12 cellular contexts compared by ENCODE assay signal in the genomic region with DNA sequence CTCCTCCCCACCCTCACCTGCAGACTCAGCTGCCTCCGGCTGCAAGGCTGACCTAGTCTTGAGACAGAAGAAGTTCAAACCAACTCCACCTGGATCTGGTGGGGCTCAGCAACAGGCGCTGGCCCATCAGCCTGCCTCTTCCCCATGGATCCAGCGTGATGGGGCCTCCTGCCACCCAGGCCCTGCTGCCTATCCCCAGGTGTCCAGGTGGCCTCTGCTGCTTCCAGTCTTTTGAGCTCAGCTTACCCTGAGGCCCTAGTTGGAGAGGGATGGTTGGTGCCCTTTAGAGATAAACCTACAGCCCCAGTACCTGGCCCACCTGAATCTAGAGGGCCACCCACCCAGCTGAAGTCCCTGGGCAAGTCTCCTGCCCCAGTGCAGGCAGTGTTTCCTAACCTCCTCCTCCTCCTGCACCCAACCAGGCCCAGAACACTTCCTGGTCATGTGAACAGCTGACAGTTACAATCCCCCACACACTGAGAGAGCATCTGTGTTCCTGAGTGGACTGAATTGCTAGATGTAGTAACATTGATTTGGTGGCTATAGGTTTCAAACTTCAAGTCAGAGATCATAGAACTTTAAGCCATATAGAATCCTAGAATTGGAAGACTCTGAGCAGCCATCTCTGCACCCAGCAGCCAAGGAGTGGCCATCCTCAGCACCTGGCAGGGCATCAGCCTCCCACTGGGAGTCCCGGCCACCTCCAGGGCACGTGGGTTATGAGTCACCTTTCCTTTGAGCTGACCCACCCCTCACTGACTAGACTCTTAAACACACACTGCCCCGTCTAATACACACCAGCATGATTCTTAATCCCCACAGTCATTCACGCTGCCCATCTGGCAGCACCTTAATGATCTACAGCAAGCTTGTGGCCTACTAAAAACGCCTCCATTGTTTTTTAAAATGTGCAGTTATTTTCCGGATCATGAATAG. TPM values are rescaled to one million over a fixed set of nuclear protein-coding genes. Genes with fewer than 3 reads are reported as not detected.
A peak's percentile ranks its signal among the peaks of the same experiment; 100 is the strongest.
DNase-seq lines count a peak whose midpoint lies in the region; ATAC-seq and TF ChIP-seq lines count a peak whose summit lies in the region.
"Had no signal": no experiment of that assay in that cellular context is flagged by ENCODE, and none has a peak within 500 bp of the region (broad histone marks: within the 10 kb centered on the region; RNA-seq: fewer than 3 reads in every experiment).

No MANE protein-coding gene starts in this region.

- H3K4me1 ChIP-seq in BLaER1: peaks cover 97% of the 10 kb centered on the region
- peaks cover 3 to 37% (median 12%) of the 10 kb centered on the region in 9 donors for H3K4me1 ChIP-seq in heart right ventricle
- H3K4me1 ChIP-seq: Caco-2 had no signal

- peak; percentile 49 for DNase-seq in H4 (ENCODE audit: low spot score)
- peak; percentile 2 for DNase-seq in SK-MEL-5 (ENCODE audit: low read depth, low spot score)
- peak; percentile 80 for DNase-seq in kidney tubule cell (ENCODE audit: low spot score)
- DNase-seq in heart right ventricle: no peak
- DNase-seq in amygdala (lab: John Stamatoyannopoulos, UW): no peak
- DNase-seq: Caco-2, kidney had no signal

- ATAC-seq in HG02973 (IDR thresholded peaks at IDR 0.05; ENCODE audit: unreplicated experiment): no peak
- no peak for ATAC-seq in heart right ventricle
- ATAC-seq in GM19324 (IDR thresholded peaks at IDR 0.05; ENCODE audit: low FRiP score, unreplicated experiment): no peak

- TF ChIP-seq CTCF in heart right ventricle (IDR thresholded peaks at IDR 0.05): no peak

- H3K27me3 ChIP-seq in BLaER1 (no peaks in the 10 kb centered on the region), heart right ventricle (peaks cover 0 to 32% (median 11%) of the 10 kb centered on the region in 7 donors)

- H3K9ac ChIP-seq in BLaER1: peak overlapping the region; percentile 53

- H3K36me3 ChIP-seq in BLaER1 (no peaks in the 10 kb centered on the region), heart right ventricle (peaks cover 0 to 49% (median 0%) of the 10 kb centered on the region in 9 donors)

- H3K27ac ChIP-seq in BLaER1 (peak overlapping the region; percentile 94), heart right ventricle (peak overlapping the region in 1 of 10 donors; percentile 21)
- H3K27ac ChIP-seq: epithelial cell of prostate had no signal

- in situ Hi-C loops in SK-MEL-5 (cut with HindIII; ENCODE audit: low pct_unique_long_range_greater_than_20kb, low sequenced_read_pairs): no loop called here

- intact Hi-C loops in heart right ventricle (cut with DNase I): loop anchor here in 1 of 10 donors (10.0 kb wide), 1 partner anchor 431 kb away; no protein-coding TSS in a partner anchor

- no peaks in the 10 kb centered on the region for H4K20me1 ChIP-seq in BLaER1

- H3K9me3 ChIP-seq in BLaER1 (no peaks in the 10 kb centered on the region), heart right ventricle (no peaks in the 10 kb centered on the region)
- H3K9me3 ChIP-seq: Caco-2 had no signal

- WGBS in heart right ventricle, 2 donors: 82 to 88% methylated on average over 9 of the region's 9 CpGs

- H3K4me2 ChIP-seq in BLaER1: peak overlapping the region; percentile 99

- H3K4me3 ChIP-seq in BLaER1 (peak overlapping the region; percentile 26; the same call in 1 of the 2 replicates), heart right ventricle (no peak overlapping the region)

RNA-seq across cellular contexts. Expression of a gene that starts 51.9 kb away (rescaled TPM):
- 0.60 TPM in 1 of 2 replicates, not detected in the other for total RNA-seq in H4 (2014; rRNA removed; shearing (Covaris generic))
- total RNA-seq in SK-MEL-5 (2014; rRNA removed; shearing (Covaris generic)): not detected in 2 replicates
- polyA plus RNA-seq in SK-MEL-5 (2015; cell fraction: cytosol; rRNA removed): not detected in 2 replicates
- not detected in 2 replicates for polyA plus RNA-seq in SK-MEL-5 (2015; cell fraction: nucleus; rRNA removed)
- 10 to 100 TPM in 1 of 10 donors, 1 to 10 TPM in 9; 1.8 to 21.8 (median 3.4) TPM for total RNA-seq in heart right ventricle
- polyA plus RNA-seq in heart right ventricle: 1 to 10 TPM; 4.8 to 6.0 TPM
- total RNA-seq: Caco-2, NCI-H460 had no signal

Comparison
In these comparisons a context has a peak if more than half of its experiments do, and no peak if none do; other contexts are left out.
1. DNase-seq: peak in H4 (single experiment), SK-MEL-5 (single experiment) and kidney tubule cell (single experiment); none in heart right ventricle (0 of 2) and amygdala (0 of 56).